14 cellular contexts compared by ENCODE assay signal in the genomic region with DNA sequence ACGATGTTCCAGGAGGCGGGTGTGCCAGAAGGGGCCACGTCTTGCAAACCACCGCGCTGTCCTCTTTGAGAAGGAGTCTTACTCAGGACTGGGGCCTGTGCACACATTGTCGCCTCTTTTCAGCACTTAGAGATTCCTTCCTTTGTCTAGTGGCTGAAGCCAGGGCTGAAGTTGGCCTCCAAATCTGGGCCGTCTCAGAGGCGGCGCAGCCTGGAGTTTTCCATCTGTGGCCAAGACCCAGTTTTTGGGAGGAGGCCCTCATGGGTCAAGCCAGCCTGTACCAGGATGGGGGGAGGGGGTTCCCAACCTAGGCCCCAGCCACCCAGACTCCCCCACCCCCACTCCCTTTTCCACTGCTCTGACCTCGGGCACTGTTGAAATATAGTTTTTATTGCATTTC. TPM values are rescaled to one million over a fixed set of nuclear protein-coding genes. Genes with fewer than 3 reads are reported as not detected.
DNase-seq lines count a peak whose midpoint lies in the region; ATAC-seq and TF ChIP-seq lines count a peak whose summit lies in the region.
"Had no signal": no experiment of that assay in that cellular context is flagged by ENCODE, and none has a peak within 500 bp of the region (broad histone marks: within the 10 kb centered on the region; RNA-seq: fewer than 3 reads in every experiment).

No MANE protein-coding gene starts in this region.

- no peak overlapping the region for H3K9ac ChIP-seq in SK-N-SH

- peaks cover 0 to 41% of the 10 kb centered on the region in 2 experiments for H3K36me3 ChIP-seq in SK-N-SH (replicated peaks in 1 of 2; ENCODE audit: control insufficient read depth in 1 of 2, insufficient read depth in 2 of 2, low read length in 1 of 2)
- H3K36me3 ChIP-seq in MG63, result peaks cover 23% of the 10 kb centered on the region

- peak overlapping the region; percentile 12 for H3K4me3 Mint-ChIP-seq in activated T-helper 17 cell treated with anti-CD3 and anti-CD28 coated beads, Interleukin-2, amount 50 U/mL, for 72 hours

- H3K27ac Mint-ChIP-seq in activated T-helper 17 cell treated with anti-CD3 and anti-CD28 coated beads, Interleukin-2, amount 50 U/mL, for 72 hours, result no peak overlapping the region

- H3F3A ChIP-seq in SK-N-SH (replicated peaks; ENCODE audit: insufficient read depth), result no peaks in the 10 kb centered on the region

- no peak for TF ChIP-seq RAD21 in SK-N-SH (IDR thresholded peaks at IDR 0.05; ENCODE audit: low read length)

- ATAC-seq in SK-N-SH treated with all-trans-retinoic acid at 6 μM for 48 hours (no peak; the same call in 2 of the 3 replicates), sciatic nerve (peak; percentile 48), GM19452 (IDR thresholded peaks at IDR 0.05; ENCODE audit: unreplicated experiment) (no peak)
- ATAC-seq in activated T-helper 17 cell treated with anti-CD3 and anti-CD28 coated beads, Interleukin-2, amount 50 U/mL, for 72 hours (replicated peaks), result no peak
- ATAC-seq: upper lobe of right lung had no signal

- no peaks in the 10 kb centered on the region for H4K20me1 ChIP-seq in SK-N-SH (ENCODE audit: insufficient read depth)

- TF ChIP-seq EP300 in SK-N-SH (IDR thresholded peaks at IDR 0.05; ENCODE audit: borderline replicate concordance in 1 of 2, low read depth in 1 of 2, low read length in 1 of 2), result no peak

- peaks cover 36% of the 10 kb centered on the region for H3K36me3 Mint-ChIP-seq in activated T-helper 17 cell treated with anti-CD3 and anti-CD28 coated beads, Interleukin-2, amount 50 U/mL, for 72 hours (ENCODE audit: low read depth)

- TF ChIP-seq CTCF in SK-N-SH (IDR thresholded peaks at IDR 0.05) (no peak), fibroblast of the aortic adventitia (IDR thresholded peaks at IDR 0.05; ENCODE audit: insufficient read depth, low read length) (no peak)

- 85% methylated on average over 7 of the region's 10 CpGs for WGBS in SK-N-SH (ENCODE audit: low lambda C conversion rate)

- H3K27me3 Mint-ChIP-seq in activated T-helper 17 cell treated with anti-CD3 and anti-CD28 coated beads, Interleukin-2, amount 50 U/mL, for 72 hours, result no peaks in the 10 kb centered on the region

- peaks cover 5% of the 10 kb centered on the region for H3K4me1 Mint-ChIP-seq in activated T-helper 17 cell treated with anti-CD3 and anti-CD28 coated beads, Interleukin-2, amount 50 U/mL, for 72 hours

- H2AFZ ChIP-seq in SK-N-SH (ENCODE audit: low read depth), result no peak overlapping the region

- CTCF ChIA-PET in SK-N-SH (lab: Yijun Ruan, JAX), result no interaction called here

- no peaks in the 10 kb centered on the region for H3K9me3 Mint-ChIP-seq in activated T-helper 17 cell treated with anti-CD3 and anti-CD28 coated beads, Interleukin-2, amount 50 U/mL, for 72 hours

- intact Hi-C loops in sciatic nerve (cut with DNase I), result no loop called here

- no peaks in the 10 kb centered on the region for H3K79me2 ChIP-seq in SK-N-SH (ENCODE audit: insufficient read depth)

- H3K9me2 ChIP-seq in SK-N-SH, result no peaks in the 10 kb centered on the region

- POLR2A ChIA-PET in SK-N-SH (lab: Yijun Ruan, JAX), result no interaction called here

- DNase-seq in SK-N-SH (peak; percentile 47), fibroblast of the aortic adventitia (ENCODE audit: low read depth) (peak; percentile 12), sciatic nerve (ENCODE audit: low spot score) (no peak), erythroblast (lab: John Stamatoyannopoulos, UW) (no peak), MG63 (no peak)
- DNase-seq: activated CD4-positive, alpha-beta T cell treated with anti-CD3 and anti-CD28 coated beads, Interleukin-2, amount 50 U/mL, for 1 hour; NCI-H1048; stimulated activated CD4-positive, alpha-beta T cell treated with anti-CD3 and anti-CD28 coated beads, Interleukin-1b, Interleukin-23, amount 100 ng/mL, for 48 hours; upper lobe of right lung had no signal

- H3K4me3 ChIP-seq in SK-N-SH (ENCODE audit: low read depth in 2 of 2, low read length in 1 of 2) (no peak overlapping the region), fibroblast of the aortic adventitia (ENCODE audit: low read depth, low read length) (no peak overlapping the region), MG63 (no peak overlapping the region)
- H3K4me3 ChIP-seq: cardiac muscle cell, SJSA1, upper lobe of right lung had no signal

- no peak for TF ChIP-seq POLR2A in erythroblast (IDR thresholded peaks at IDR 0.05; ENCODE audit: low read length)

- no peak overlapping the region for H3K4me2 ChIP-seq in SK-N-SH

- H3K27me3 ChIP-seq in SK-N-SH (ENCODE audit: insufficient read depth), result no peaks in the 10 kb centered on the region
- H3K27me3 ChIP-seq in MG63, result no peaks in the 10 kb centered on the region
- H3K27me3 ChIP-seq: cardiac muscle cell, SJSA1, upper lobe of right lung had no signal

- H3K27ac ChIP-seq in SK-N-SH (ENCODE audit: low read depth in 2 of 2, low read length in 1 of 2), result peak overlapping the region in 1 of 2 experiments; percentile 8; a peak in 1 of 4 replicates
- H3K27ac ChIP-seq: cardiac muscle cell, SJSA1, upper lobe of right lung had no signal

- H3K9me3 ChIP-seq in SK-N-SH (no peaks in the 10 kb centered on the region), MG63 (no peaks in the 10 kb centered on the region)
- H3K9me3 ChIP-seq: SJSA1, upper lobe of right lung had no signal

- no peaks in the 10 kb centered on the region for H3K4me1 ChIP-seq in SK-N-SH (ENCODE audit: control insufficient read depth in 1 of 2, insufficient read depth in 2 of 2, low read depth in 1 of 2, low read length in 1 of 2)
- H3K4me1 ChIP-seq: upper lobe of right lung had no signal

TF ChIP-seq in SK-N-SH, 30 proteins besides CTCF, POLR2A, EP300 and RAD21 (continues in another document):
- TF ChIP-seq YY1 (IDR thresholded peaks at IDR 0.05; ENCODE audit: low read depth) (no peak), TCF12 (IDR thresholded peaks at IDR 0.05) (no peak), EZH2phosphoT487 (IDR thresholded peaks at IDR 0.05; ENCODE audit: borderline replicate concordance, low read depth) (no peak), MEF2A (IDR thresholded peaks at IDR 0.05; ENCODE audit: borderline replicate concordance, low read depth) (no peak), FOSL2 (IDR thresholded peaks at IDR 0.05; ENCODE audit: borderline replicate concordance, low read depth) (no peak), NRF1 (IDR thresholded peaks at IDR 0.05; ENCODE audit: low read depth, low read length) (no peak)

RNA-seq across cellular contexts. Expression of gene ANO8, which starts 11.8 kb away (rescaled TPM):
- polyA plus RNA-seq in SK-N-SH (2012; rRNA removed), result 5.0 and 7.8 TPM in 2 replicates
- 2.6 and 4.2 TPM in 2 replicates for polyA plus RNA-seq in SK-N-SH (2012; cell fraction: cytosol; rRNA removed)
- 21.4 and 31.6 TPM in 2 replicates for polyA plus RNA-seq in SK-N-SH (2012; cell fraction: nucleus; rRNA removed)
- 1 to 10 TPM; 3.6 to 3.9 TPM for total RNA-seq in activated T-helper 17 cell treated with anti-CD3 and anti-CD28 coated beads, Interleukin-2, amount 50 U/mL, for 72 hours
- 3.1 and 6.1 TPM in 2 replicates for total RNA-seq in fibroblast of the aortic adventitia (ENCODE audit: low replicate concordance)
- 14.8 TPM for total RNA-seq in sciatic nerve
- total RNA-seq in MG63 (2014; rRNA removed; shearing (Covaris generic); ENCODE audit: low replicate concordance), result 1.4 and 3.6 TPM in 2 replicates

RNA-seq across cellular contexts. Expression of gene DDA1, which starts 13.5 kb away (rescaled TPM):
- polyA plus RNA-seq in SK-N-SH (2012; rRNA removed), result 112 and 135 TPM in 2 replicates
- 110 and 115 TPM in 2 replicates for polyA plus RNA-seq in SK-N-SH (2012; cell fraction: cytosol; rRNA removed)
- 90.9 and 103 TPM in 2 replicates for polyA plus RNA-seq in SK-N-SH (2012; cell fraction: nucleus; rRNA removed)
- total RNA-seq in activated T-helper 17 cell treated with anti-CD3 and anti-CD28 coated beads, Interleukin-2, amount 50 U/mL, for 72 hours, result 10 to 100 TPM; 27.8 to 45.8 TPM
- total RNA-seq in fibroblast of the aortic adventitia (ENCODE audit: low replicate concordance) (2.9 and 20.2 TPM in 2 replicates), sciatic nerve (29.4 TPM)
- 9.1 and 11.6 TPM in 2 replicates for total RNA-seq in MG63 (2014; rRNA removed; shearing (Covaris generic); ENCODE audit: low replicate concordance)

RNA-seq across cellular contexts. Expression of gene GTPBP3, which starts 14.5 kb away (rescaled TPM):
- polyA plus RNA-seq in SK-N-SH (2012; rRNA removed), result 21.6 and 22.4 TPM in 2 replicates
- polyA plus RNA-seq in SK-N-SH (2012; cell fraction: cytosol; rRNA removed), result 9.1 and 12.1 TPM in 2 replicates
- 72.5 and 94.4 TPM in 2 replicates for polyA plus RNA-seq in SK-N-SH (2012; cell fraction: nucleus; rRNA removed)
- 10 to 100 TPM; 14.7 to 29.6 TPM for total RNA-seq in activated T-helper 17 cell treated with anti-CD3 and anti-CD28 coated beads, Interleukin-2, amount 50 U/mL, for 72 hours
- total RNA-seq in fibroblast of the aortic adventitia (ENCODE audit: low replicate concordance) (12.1 and 21.1 TPM in 2 replicates), sciatic nerve (22.0 TPM)
- total RNA-seq in MG63 (2014; rRNA removed; shearing (Covaris generic); ENCODE audit: low replicate concordance), result 23.2 and 25.7 TPM in 2 replicates

RNA-seq across cellular contexts. Expression of gene MRPL34, which starts 17.2 kb away (rescaled TPM):
- polyA plus RNA-seq in SK-N-SH (2012; rRNA removed), result 61.4 and 72.9 TPM in 2 replicates
- 70.2 and 72.1 TPM in 2 replicates for polyA plus RNA-seq in SK-N-SH (2012; cell fraction: cytosol; rRNA removed)
- polyA plus RNA-seq in SK-N-SH (2012; cell fraction: nucleus; rRNA removed), result 40.9 and 93.7 TPM in 2 replicates
- total RNA-seq in activated T-helper 17 cell treated with anti-CD3 and anti-CD28 coated beads, Interleukin-2, amount 50 U/mL, for 72 hours, result 10 to 100 TPM; 56.2 to 95.9 TPM
- 22.7 and 34.3 TPM in 2 replicates for total RNA-seq in fibroblast of the aortic adventitia (ENCODE audit: low replicate concordance)
- 55.0 TPM for total RNA-seq in sciatic nerve
- total RNA-seq in MG63 (2014; rRNA removed; shearing (Covaris generic); ENCODE audit: low replicate concordance), result 17.2 and 26.2 TPM in 2 replicates

RNA-seq across cellular contexts. Expression of gene ABHD8, which starts 19.6 kb away (rescaled TPM):
- polyA plus RNA-seq in SK-N-SH (2012; rRNA removed), result 10.6 and 11.1 TPM in 2 replicates
- 4.6 and 9.1 TPM in 2 replicates for polyA plus RNA-seq in SK-N-SH (2012; cell fraction: cytosol; rRNA removed)
- 6.7 and 21.3 TPM in 2 replicates for polyA plus RNA-seq in SK-N-SH (2012; cell fraction: nucleus; rRNA removed)
- total RNA-seq in activated T-helper 17 cell treated with anti-CD3 and anti-CD28 coated beads, Interleukin-2, amount 50 U/mL, for 72 hours, result 1 to 10 TPM; 8.0 to 8.5 TPM
- total RNA-seq in fibroblast of the aortic adventitia (ENCODE audit: low replicate concordance) (12.5 and 13.3 TPM in 2 replicates), sciatic nerve (14.9 TPM)
- 1.3 TPM in 1 of 2 replicates, not detected in the other for total RNA-seq in MG63 (2014; rRNA removed; shearing (Covaris generic); ENCODE audit: low replicate concordance)

Comparison
In these comparisons a context has a peak if more than half of its experiments do, and no peak if none do; other contexts are left out.
1. DNase-seq: peak in SK-N-SH (single experiment) and fibroblast of the aortic adventitia (single experiment); none in sciatic nerve (single experiment), erythroblast (0 of 2) and MG63 (single experiment).